In genomic region chr13:31009166-31009565, GRCh38 we compare ENCODE assay signal across 21 cellular contexts.
DNase-seq lines count a peak whose midpoint lies in the region; ATAC-seq, FAIRE-seq and TF ChIP-seq lines count a peak whose summit lies in the region.
"Had no signal": no experiment of that assay in that cellular context is flagged by ENCODE, and none has a peak within 500 bp of the region (broad histone marks: within the 10 kb centered on the region; RNA-seq: fewer than 3 reads in every experiment).

No MANE protein-coding gene starts in this region.

- peaks cover 4% of the 10 kb centered on the region for H3K27me3 Mint-ChIP-seq in astrocyte (ENCODE audit: low read depth, unreplicated experiment)

- H2BK15ac ChIP-seq in mesendoderm (replicated peaks; ENCODE audit: low read depth) = no peak overlapping the region

- H3K4ac ChIP-seq in mesendoderm (ENCODE audit: low read depth, low read length) = no peak overlapping the region

- no peaks in the 10 kb centered on the region for H3K36me3 Mint-ChIP-seq in astrocyte (ENCODE audit: low read depth, unreplicated experiment)
- H3K36me3 Mint-ChIP-seq: activated naive CD4-positive, alpha-beta T cell treated with anti-CD3 and anti-CD28 coated beads, Interleukin-2, amount 50 U/mL, for 24 hours; immature natural killer cell; stimulated activated naive B cell treated with anti-CD40 and anti-IgM and Interleukin-4, amounts not matched to agents 10 μg/mL and 1 μg/mL and 100 μg/mL, for 72 hours had no signal

- no peaks in the 10 kb centered on the region for H3K9me3 ChIP-seq in astrocyte (ENCODE audit: insufficient read depth, low read depth, low read length)
- H3K9me3 ChIP-seq: gastroesophageal sphincter, neutrophil had no signal

- H3K18ac ChIP-seq in mesendoderm (ENCODE audit: low read length) = no peak overlapping the region

- no peak overlapping the region for H3K27ac Mint-ChIP-seq in astrocyte (ENCODE audit: unreplicated experiment)
- H3K27ac Mint-ChIP-seq: activated B cell treated with CpG ODN at 0.5 μM for 24 hours; activated naive CD4-positive, alpha-beta T cell treated with anti-CD3 and anti-CD28 coated beads, Interleukin-2, amount 50 U/mL, for 24 hours; immature natural killer cell; stimulated activated naive B cell treated with anti-CD40 and anti-IgM and Interleukin-4, amounts not matched to agents 10 μg/mL and 1 μg/mL and 100 μg/mL, for 72 hours had no signal

- H3K27me3 ChIP-seq in astrocyte (ENCODE audit: insufficient read depth, low read length) = no peaks in the 10 kb centered on the region
- H3K27me3 ChIP-seq in mesendoderm (ENCODE audit: insufficient read depth, low read length, poor library complexity) = no peaks in the 10 kb centered on the region
- H3K27me3 ChIP-seq: gastroesophageal sphincter had no signal

- no peak overlapping the region for H3K23ac ChIP-seq in mesendoderm (ENCODE audit: low read length)

- H3K4me2 ChIP-seq in astrocyte (ENCODE audit: low read length) = no peak overlapping the region
- no peak overlapping the region for H3K4me2 ChIP-seq in mesendoderm (ENCODE audit: low read length)

- H3K36me3 ChIP-seq in astrocyte (ENCODE audit: insufficient read depth, low read length) (no peaks in the 10 kb centered on the region), mesendoderm (ENCODE audit: control insufficient read depth, insufficient read depth, low read length) (no peaks in the 10 kb centered on the region)
- H3K36me3 ChIP-seq: gastroesophageal sphincter, neutrophil had no signal

- no peak overlapping the region for H3K4me3 Mint-ChIP-seq in astrocyte (ENCODE audit: unreplicated experiment)
- H3K4me3 Mint-ChIP-seq: activated B cell treated with CpG ODN at 0.5 μM for 24 hours; activated naive CD4-positive, alpha-beta T cell treated with anti-CD3 and anti-CD28 coated beads, Interleukin-2, amount 50 U/mL, for 24 hours; central memory CD8-positive, alpha-beta T cell; immature natural killer cell; stimulated activated naive B cell treated with anti-CD40 and anti-IgM and Interleukin-4, amounts not matched to agents 10 μg/mL and 1 μg/mL and 100 μg/mL, for 72 hours had no signal

- TF ChIP-seq CTCF in astrocyte (IDR thresholded peaks at IDR 0.05; ENCODE audit: insufficient read depth, low read depth, low read length) (no peak), GM13977 (IDR thresholded peaks at IDR 0.05; ENCODE audit: extremely low read depth, insufficient read depth, missing control alignments) (no peak)

- no peak for FAIRE-seq in astrocyte (lab: Jason Lieb, UNC)
- FAIRE-seq: endometrium had no signal

- H2AFZ ChIP-seq in astrocyte (ENCODE audit: low read depth, low read length) = no peak overlapping the region

- H3K9me3 Mint-ChIP-seq in astrocyte (ENCODE audit: unreplicated experiment) = no peaks in the 10 kb centered on the region
- H3K9me3 Mint-ChIP-seq: activated B cell treated with CpG ODN at 0.5 μM for 24 hours; activated naive CD4-positive, alpha-beta T cell treated with anti-CD3 and anti-CD28 coated beads, Interleukin-2, amount 50 U/mL, for 24 hours; central memory CD8-positive, alpha-beta T cell; immature natural killer cell; stimulated activated naive B cell treated with anti-CD40 and anti-IgM and Interleukin-4, amounts not matched to agents 10 μg/mL and 1 μg/mL and 100 μg/mL, for 72 hours had no signal

- H3K4me1 Mint-ChIP-seq in astrocyte (ENCODE audit: low read depth, unreplicated experiment) = peaks cover 17% of the 10 kb centered on the region
- H3K4me1 Mint-ChIP-seq: activated naive CD4-positive, alpha-beta T cell treated with anti-CD3 and anti-CD28 coated beads, Interleukin-2, amount 50 U/mL, for 24 hours; immature natural killer cell had no signal

- H4K20me1 ChIP-seq in astrocyte (ENCODE audit: insufficient read depth, low read length) = no peaks in the 10 kb centered on the region

- H3K79me2 ChIP-seq in astrocyte (ENCODE audit: insufficient read depth, low read length) = no peaks in the 10 kb centered on the region
- no peaks in the 10 kb centered on the region for H3K79me2 ChIP-seq in mesendoderm (ENCODE audit: control insufficient read depth, insufficient read depth, low read length)

- WGBS in mesendoderm (ENCODE audit: extremely low coverage, insufficient coverage, low lambda C conversion rate) = no CpG with 5 or more reads among the region's 5 CpGs

- in situ Hi-C loops in G401 (cut with HindIII; ENCODE audit: low sequenced_read_pairs) = no loop called here
- in situ Hi-C loops in GM13977 (cut with MboI; ENCODE audit: low pct_unique_long_range_greater_than_20kb, low sequenced_read_pairs, unreplicated experiment) = no loop called here

- H3K27ac ChIP-seq in astrocyte (ENCODE audit: low read depth, low read length) = no peak overlapping the region
- H3K27ac ChIP-seq in mesendoderm (ENCODE audit: low read depth, low read length) = no peak overlapping the region
- H3K27ac ChIP-seq: gastroesophageal sphincter, neutrophil had no signal

- H3K4me1 ChIP-seq in astrocyte (ENCODE audit: insufficient read depth, low read length) = peaks cover 4% of the 10 kb centered on the region
- peaks cover 5% of the 10 kb centered on the region for H3K4me1 ChIP-seq in mesendoderm (ENCODE audit: control insufficient read depth, low read depth, low read length)

- no peak overlapping the region for H4K8ac ChIP-seq in mesendoderm (ENCODE audit: low read depth, low read length)

- no peak overlapping the region for H2BK5ac ChIP-seq in mesendoderm (ENCODE audit: low read length)

- H4K5ac ChIP-seq in mesendoderm (ENCODE audit: low read length) = no peak overlapping the region

- no peak overlapping the region for H2BK120ac ChIP-seq in mesendoderm (ENCODE audit: low read depth, low read length)

- no peaks in the 10 kb centered on the region for H3K79me1 ChIP-seq in mesendoderm (ENCODE audit: low read length)

- H3K4me3 ChIP-seq in astrocyte (ENCODE audit: insufficient read depth, low read depth, low read length) (no peak overlapping the region), mesendoderm (ENCODE audit: low read length) (no peak overlapping the region)
- H3K4me3 ChIP-seq: gastroesophageal sphincter had no signal

- DNase-seq in G401 (ENCODE audit: low spot score) (peak; percentile 25), astrocyte (ENCODE audit: low read depth) (peak; percentile 62), islet precursor cell (peak; percentile 17), GM13977 (ENCODE audit: low spot score) (no peak), NCI-H748 (lab: John Stamatoyannopoulos, UW; ENCODE audit: unreplicated experiment) (no peak), mesendoderm (no peak)
- no peak for DNase-seq in activated naive CD4-positive, alpha-beta T cell treated with Interleukin-2 at 50 U/mL for 16 hours
- DNase-seq: activated B cell treated with CpG ODN at 0.5 μM for 24 hours; DMS 273 treated with DMSO at 0.1 percent for 48 hours; immature natural killer cell; Kasumi-1; midbrain; NCI-H187; NCI-H526 treated with DMSO at 0.1 percent for 48 hours; stimulated activated naive B cell treated with anti-CD40 and anti-IgM and Interleukin-4, amounts not matched to agents 10 μg/mL and 1 μg/mL and 100 μg/mL, for 72 hours had no signal

- no peak overlapping the region for H2AK5ac ChIP-seq in mesendoderm (ENCODE audit: low read length)

- peak; percentile 51 for ATAC-seq in GM19452 (IDR thresholded peaks at IDR 0.05; ENCODE audit: unreplicated experiment)
- ATAC-seq: gastroesophageal sphincter; stimulated activated naive B cell treated with anti-CD40 and anti-IgM and Interleukin-4, amounts not matched to agents 10 μg/mL and 1 μg/mL and 100 μg/mL, for 72 hours had no signal

- no peak overlapping the region for H3K56ac ChIP-seq in mesendoderm (ENCODE audit: low read length)

- H3K9ac ChIP-seq in astrocyte (ENCODE audit: low read length) = no peak overlapping the region
- H3K9ac ChIP-seq in mesendoderm (ENCODE audit: low read length) = no peak overlapping the region

Comparison
In these comparisons a context has a peak if more than half of its experiments do, and no peak if none do; other contexts are left out.
1. DNase-seq: peak in G401 (single experiment), astrocyte (single experiment) and islet precursor cell (single experiment); none in GM13977 (single experiment), activated naive CD4-positive, alpha-beta T cell treated with Interleukin-2 at 50 U/mL for 16 hours (single experiment), NCI-H748 (single experiment) and mesendoderm (single experiment).